Comparison of ENCODE assay signal across 14 cellular contexts in the genomic region with DNA sequence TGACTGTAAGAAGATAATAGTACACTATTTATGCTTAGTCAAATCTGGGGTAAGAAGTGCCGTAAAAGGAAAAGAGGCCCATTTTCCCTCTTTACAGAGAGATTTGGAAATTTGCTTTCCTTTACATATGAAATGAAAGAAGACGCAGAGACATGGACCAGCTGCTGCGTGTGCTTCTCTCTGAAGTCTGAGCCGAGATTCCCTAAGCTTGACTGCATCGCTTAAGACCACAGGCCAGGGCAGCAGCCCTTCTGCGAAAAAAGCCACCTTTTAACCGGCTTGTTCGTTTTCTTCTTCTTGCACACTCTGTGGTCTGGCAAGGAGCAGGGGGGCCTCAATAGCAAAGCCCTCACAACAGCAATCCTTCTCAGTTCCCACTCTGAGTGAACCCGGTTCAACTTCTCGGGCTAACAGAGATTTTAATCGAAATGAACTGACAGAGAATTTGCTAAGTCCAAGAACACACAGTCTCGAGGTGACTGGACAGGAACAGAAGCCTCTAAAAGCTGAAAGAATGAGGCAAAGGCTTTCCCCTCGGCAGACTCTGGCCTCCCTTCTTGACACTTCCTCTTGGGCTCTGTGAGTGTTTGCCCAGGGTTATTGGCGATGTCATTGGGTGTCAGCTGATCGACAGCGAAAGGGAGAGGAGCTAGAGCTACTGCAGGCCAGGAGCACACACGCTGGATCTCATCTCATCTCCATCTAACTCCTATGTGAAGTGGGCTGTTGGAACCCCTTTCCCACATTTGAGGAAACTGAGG.
DNase-seq lines count a peak whose midpoint lies in the region; ATAC-seq and TF ChIP-seq lines count a peak whose summit lies in the region.
"Had no signal": no experiment of that assay in that cellular context is flagged by ENCODE, and none has a peak within 500 bp of the region (broad histone marks: within the 10 kb centered on the region; RNA-seq: fewer than 3 reads in every experiment).

No MANE protein-coding gene starts in this region.

- no peaks in the 10 kb centered on the region for H3K36me3 ChIP-seq in right atrium auricular region
- H3K36me3 ChIP-seq in naive thymus-derived CD4-positive, alpha-beta T cell (ENCODE audit: control insufficient read depth in 2 of 3, insufficient read depth in 3 of 3, low read length in 3 of 3): no peaks in the 10 kb centered on the region

- ATAC-seq in Right ventricle myocardium inferior: peak; percentile 54
- ATAC-seq in naive thymus-derived CD4-positive, alpha-beta T cell: peak; percentile 62
- ATAC-seq in GM21447 (IDR thresholded peaks at IDR 0.05; ENCODE audit: unreplicated experiment): no peak

- POLR2A ChIA-PET in naive thymus-derived CD4-positive, alpha-beta T cell (lab: Charles Lee): no interaction called here
- POLR2A ChIA-PET in activated CD4-positive, alpha-beta memory T cell treated with anti-CD3 and anti-CD28 coated beads, Interleukin-2, amount 10 ng/mL, durations not matched to agents 7 days and 5 days (lab: Charles Lee): no interaction called here

- H3K27ac Mint-ChIP-seq in naive thymus-derived CD4-positive, alpha-beta T cell: no peak overlapping the region
- H3K27ac Mint-ChIP-seq in activated CD4-positive, alpha-beta memory T cell treated with anti-CD3 and anti-CD28 coated beads, Interleukin-2, amount 10 ng/mL, durations not matched to agents 7 days and 5 days: no peak overlapping the region
- H3K27ac Mint-ChIP-seq: activated CD4-positive, alpha-beta memory T cell treated with anti-CD3 and anti-CD28 coated beads for 36 hours had no signal

- intact Hi-C loops in Right ventricle myocardium inferior (cut with DNase I): no loop called here
- intact Hi-C loops in naive thymus-derived CD4-positive, alpha-beta T cell (cut with micrococcal nuclease): no loop called here

- no peak for TF ChIP-seq POLR2A in erythroblast (IDR thresholded peaks at IDR 0.05; ENCODE audit: low read length)

- no peak overlapping the region for H3K4me3 ChIP-seq in right atrium auricular region
- H3K4me3 ChIP-seq in fibroblast of mammary gland (ENCODE audit: control insufficient read depth, low read depth, low read length): no peak overlapping the region
- no peak overlapping the region for H3K4me3 ChIP-seq in naive thymus-derived CD4-positive, alpha-beta T cell (ENCODE audit: low read length)

- DNase-seq in Right ventricle myocardium inferior (ENCODE audit: missing footprints): no peak
- no peak for DNase-seq in right atrium auricular region (ENCODE audit: low spot score)
- peak; percentile 34 for DNase-seq in fibroblast of mammary gland (ENCODE audit: low read depth)
- no peak for DNase-seq in naive thymus-derived CD4-positive, alpha-beta T cell
- no peak for DNase-seq in D341Med (ENCODE audit: low spot score)
- no peak for DNase-seq in activated CD4-positive, alpha-beta memory T cell treated with anti-CD3 and anti-CD28 coated beads, Interleukin-2, amount 10 ng/mL, durations not matched to agents 7 days and 5 days
- no peak for DNase-seq in erythroblast (lab: John Stamatoyannopoulos, UW)
- DNase-seq: 8988T; activated CD4-positive, alpha-beta memory T cell treated with anti-CD3 and anti-CD28 coated beads for 36 hours; activated effector memory CD4-positive, alpha-beta T cell treated with Interleukin-2 at 50 U/mL for 16 hours; NCI-H345; RPMI8226 had no signal

- H3K36me3 Mint-ChIP-seq in naive thymus-derived CD4-positive, alpha-beta T cell: peaks cover 0 to 4% (median 0%) of the 10 kb centered on the region in 5 donors
- no peaks in the 10 kb centered on the region for H3K36me3 Mint-ChIP-seq in activated CD4-positive, alpha-beta memory T cell treated with anti-CD3 and anti-CD28 coated beads, Interleukin-2, amount 10 ng/mL, durations not matched to agents 7 days and 5 days (ENCODE audit: low read depth)
- H3K36me3 Mint-ChIP-seq: activated CD4-positive, alpha-beta memory T cell treated with anti-CD3 and anti-CD28 coated beads for 36 hours; brain had no signal

- no peaks in the 10 kb centered on the region for H3K4me1 ChIP-seq in right atrium auricular region
- H3K4me1 ChIP-seq in naive thymus-derived CD4-positive, alpha-beta T cell (ENCODE audit: control insufficient read depth in 2 of 2, insufficient read depth in 2 of 2, low read length in 2 of 2): no peaks in the 10 kb centered on the region

- H3K9me3 ChIP-seq in right atrium auricular region: no peaks in the 10 kb centered on the region
- no peaks in the 10 kb centered on the region for H3K9me3 ChIP-seq in naive thymus-derived CD4-positive, alpha-beta T cell (ENCODE audit: control insufficient read depth in 2 of 3, low read length in 3 of 3)

- TF ChIP-seq CTCF in right atrium auricular region (IDR thresholded peaks at IDR 0.05) (no peak), fibroblast of mammary gland (conservative IDR thresholded peaks at IDR 0.05; ENCODE audit: control insufficient read depth, insufficient read depth, low read depth, low read length) (no peak)

- peaks cover 0 to 13% (median 7%) of the 10 kb centered on the region in 5 donors for H3K27me3 Mint-ChIP-seq in naive thymus-derived CD4-positive, alpha-beta T cell
- no peaks in the 10 kb centered on the region for H3K27me3 Mint-ChIP-seq in activated CD4-positive, alpha-beta memory T cell treated with anti-CD3 and anti-CD28 coated beads, Interleukin-2, amount 10 ng/mL, durations not matched to agents 7 days and 5 days
- H3K27me3 Mint-ChIP-seq: activated CD4-positive, alpha-beta memory T cell treated with anti-CD3 and anti-CD28 coated beads for 36 hours had no signal

- peaks cover 0 to 2% (median 0%) of the 10 kb centered on the region in 7 donors for H3K4me1 Mint-ChIP-seq in naive thymus-derived CD4-positive, alpha-beta T cell
- H3K4me1 Mint-ChIP-seq in activated CD4-positive, alpha-beta memory T cell treated with anti-CD3 and anti-CD28 coated beads, Interleukin-2, amount 10 ng/mL, durations not matched to agents 7 days and 5 days: no peaks in the 10 kb centered on the region

- no peak overlapping the region for H3K4me3 Mint-ChIP-seq in naive thymus-derived CD4-positive, alpha-beta T cell
- no peak overlapping the region for H3K4me3 Mint-ChIP-seq in activated CD4-positive, alpha-beta memory T cell treated with anti-CD3 and anti-CD28 coated beads, Interleukin-2, amount 10 ng/mL, durations not matched to agents 7 days and 5 days
- H3K4me3 Mint-ChIP-seq: activated CD4-positive, alpha-beta memory T cell treated with anti-CD3 and anti-CD28 coated beads for 36 hours; brain had no signal

- peaks cover 0 to 6% (median 4%) of the 10 kb centered on the region in 11 donors for H3K9me3 Mint-ChIP-seq in naive thymus-derived CD4-positive, alpha-beta T cell
- peaks cover 4% of the 10 kb centered on the region for H3K9me3 Mint-ChIP-seq in activated CD4-positive, alpha-beta memory T cell treated with anti-CD3 and anti-CD28 coated beads, Interleukin-2, amount 10 ng/mL, durations not matched to agents 7 days and 5 days
- H3K9me3 Mint-ChIP-seq: activated CD4-positive, alpha-beta memory T cell treated with anti-CD3 and anti-CD28 coated beads for 36 hours; brain had no signal

- H3K27me3 ChIP-seq in right atrium auricular region: no peaks in the 10 kb centered on the region
- no peaks in the 10 kb centered on the region for H3K27me3 ChIP-seq in naive thymus-derived CD4-positive, alpha-beta T cell (ENCODE audit: control insufficient read depth in 2 of 2, insufficient read depth in 2 of 2, low read length in 2 of 2)

- CTCF ChIA-PET in naive thymus-derived CD4-positive, alpha-beta T cell (lab: Charles Lee): no interaction called here
- CTCF ChIA-PET in activated CD4-positive, alpha-beta memory T cell treated with anti-CD3 and anti-CD28 coated beads, Interleukin-2, amount 10 ng/mL, durations not matched to agents 7 days and 5 days (lab: Charles Lee): no interaction called here

- peak overlapping the region in 1 of 2 donors; percentile 28 for H3K27ac ChIP-seq in right atrium auricular region
- no peak overlapping the region for H3K27ac ChIP-seq in naive thymus-derived CD4-positive, alpha-beta T cell (ENCODE audit: low read depth, low read length)
